ENCODE assay signal across 10 cellular contexts in the genomic region with DNA sequence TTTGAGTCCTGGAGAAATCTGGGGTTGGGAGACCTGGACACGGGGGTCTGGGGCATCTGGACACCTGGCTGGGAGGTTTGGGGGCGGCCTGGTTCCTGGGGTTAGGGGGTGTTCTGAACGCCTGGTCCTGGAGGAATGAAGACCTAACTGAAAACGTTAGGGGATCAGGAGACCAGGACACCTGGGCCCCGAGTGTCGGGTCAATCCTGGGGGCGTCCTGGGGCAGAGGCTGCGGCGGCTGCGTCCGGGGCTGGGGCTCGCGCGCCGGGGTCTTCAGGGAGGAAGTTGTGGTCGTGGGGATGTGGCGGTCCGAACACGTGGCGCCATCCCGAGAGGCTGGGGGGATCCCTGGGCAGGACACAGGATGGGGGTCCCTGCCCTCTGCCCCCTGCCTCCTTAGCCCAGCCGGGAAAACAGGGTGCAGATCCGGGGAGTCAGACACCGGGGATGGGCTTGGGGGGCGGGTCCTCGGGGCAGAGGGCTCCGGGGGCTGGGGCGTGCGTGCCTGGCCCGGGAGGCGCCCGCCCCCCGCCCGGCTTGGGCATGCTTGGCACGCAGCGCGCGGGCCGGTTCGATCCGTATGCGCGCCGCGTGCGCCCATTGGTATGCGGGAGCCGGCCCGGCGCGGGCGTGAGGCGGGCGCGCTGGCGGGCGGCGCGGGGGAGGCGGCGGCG. TPM values are rescaled to one million over a fixed set of nuclear protein-coding genes. Genes with fewer than 3 reads are reported as not detected.
DNase-seq lines count a peak whose midpoint lies in the region; ATAC-seq and TF ChIP-seq lines count a peak whose summit lies in the region.
"Had no signal": no experiment of that assay in that cellular context is flagged by ENCODE, and none has a peak within 500 bp of the region (broad histone marks: within the 10 kb centered on the region; RNA-seq: fewer than 3 reads in every experiment).

No MANE protein-coding gene starts in this region.

- CTCF ChIA-PET in BJ (lab: Yijun Ruan, JAX): interaction anchor here (1.0 to 1.5 kb wide), 3 partner anchors 11 to 262 kb away, joined by 3 to 8 read pairs (median 4); no protein-coding TSS in a partner anchor

- H3K27me3 Mint-ChIP-seq in nephron progenitor cell (ENCODE audit: low read depth, poor library complexity): peaks cover 90% of the 10 kb centered on the region

- peaks cover 9% of the 10 kb centered on the region; the same call in 1 of the 2 replicates for H3K27me3 ChIP-seq in BJ (ENCODE audit: control insufficient read depth, insufficient read depth, low read length)

- no peaks in the 10 kb centered on the region for H3K9me3 Mint-ChIP-seq in nephron progenitor cell

- POLR2A ChIA-PET in BJ (lab: Charles Lee): no interaction called here

- H3K4me3 ChIP-seq in BJ (ENCODE audit: low read depth, low read length): peak overlapping the region; percentile 47
- H3K4me3 ChIP-seq in HFF-Myc (replicated peaks; ENCODE audit: low read depth, low read length): peak overlapping the region; percentile 45
- peak overlapping the region; percentile 14 for H3K4me3 ChIP-seq in choroid plexus epithelial cell (ENCODE audit: low read depth, low read length)

- peaks cover 5% of the 10 kb centered on the region for H3K4me1 Mint-ChIP-seq in nephron progenitor cell

- no peaks in the 10 kb centered on the region for H3K36me3 Mint-ChIP-seq in nephron progenitor cell (ENCODE audit: low read depth)

- no peak for TF ChIP-seq CTCF in BJ (IDR thresholded peaks at IDR 0.05; ENCODE audit: insufficient read depth, low read depth, low read length)
- no peak for TF ChIP-seq CTCF in HFF-Myc (IDR thresholded peaks at IDR 0.05; ENCODE audit: low read depth, low read length, missing control alignments)
- TF ChIP-seq CTCF in choroid plexus epithelial cell (conservative IDR thresholded peaks at IDR 0.05; ENCODE audit: low read depth, low read length): no peak
- no peak for TF ChIP-seq CTCF in nephron progenitor cell (IDR thresholded peaks at IDR 0.05)

- peak overlapping the region; percentile 76 for H3K4me3 Mint-ChIP-seq in nephron progenitor cell

- ATAC-seq in HG03439 (IDR thresholded peaks at IDR 0.05; ENCODE audit: unreplicated experiment): no peak
- no peak for ATAC-seq in activated CD4-positive, CD25-positive, alpha-beta regulatory T cell treated with anti-CD3 and anti-CD28 coated beads, Interleukin-2, amount 50 U/mL, for 24 hours

- H3K27ac Mint-ChIP-seq in nephron progenitor cell: no peak overlapping the region

- no peak for DNase-seq in BJ (ENCODE audit: low read depth)
- DNase-seq in HFF-Myc (ENCODE audit: extremely low read depth, low read depth): no peak
- no peak for DNase-seq in choroid plexus epithelial cell (ENCODE audit: low read depth)
- DNase-seq in nephron progenitor cell: peak; percentile 49
- no peak for DNase-seq in stimulated activated CD8-positive, alpha-beta memory T cell treated with anti-CD3 and anti-CD28 coated beads, Interleukin-4, amount 100 ng/mL, for 48 hours
- no peak for DNase-seq in DMS114 treated with DMSO at 0.1 percent for 48 hours (lab: John Stamatoyannopoulos, UW; ENCODE audit: unreplicated experiment)
- DNase-seq: activated T-cell treated with anti-CD3 and anti-CD28 coated beads, Interleukin-2, amount 50 U/mL, for 48 hours; SJCRH30 had no signal

- no peaks in the 10 kb centered on the region for H3K36me3 ChIP-seq in BJ (ENCODE audit: control insufficient read depth, insufficient read depth, low read length)
- H3K36me3 ChIP-seq: SJCRH30 had no signal

RNA-seq across cellular contexts. Expression of a gene that starts 0.6 kb away (rescaled TPM):
- 2.6 and 4.6 TPM in 2 replicates for polyA plus RNA-seq in BJ (2011; rRNA removed)
- 1.9 and 2.1 TPM in 2 replicates for polyA minus RNA-seq in BJ (2011; rRNA and poly(A)+ RNA removed)

RNA-seq across cellular contexts. Expression of a gene that starts 28.2 kb away (rescaled TPM):
- polyA plus RNA-seq in BJ (2011; rRNA removed): 11.8 and 11.9 TPM in 2 replicates
- 1.6 and 4.1 TPM in 2 replicates for polyA minus RNA-seq in BJ (2011; rRNA and poly(A)+ RNA removed)
